1 cellular context compared by ENCODE assay signal in the genomic region with DNA sequence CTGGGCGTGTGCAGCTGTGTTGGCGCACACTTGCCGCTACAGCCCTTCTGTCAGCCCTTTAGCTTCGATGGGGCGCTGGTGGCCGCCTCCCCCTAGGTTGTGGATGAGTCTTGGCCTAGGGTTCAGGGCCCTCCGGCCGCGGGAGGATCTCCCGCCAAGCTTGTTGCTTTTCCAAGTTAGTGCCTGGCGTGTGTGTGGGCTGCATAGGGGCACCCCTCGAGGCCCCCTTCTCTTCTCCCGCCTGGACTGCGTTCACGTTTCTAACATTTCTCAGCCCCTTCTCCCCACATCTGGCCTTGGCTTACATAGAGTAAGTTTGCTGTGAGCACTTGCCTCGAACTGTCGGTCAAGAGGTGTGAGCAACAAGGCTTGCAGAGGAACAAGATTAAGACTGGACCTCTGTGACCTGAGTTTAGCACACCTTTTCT.
A peak's percentile ranks its signal among the peaks of the same experiment; 100 is the strongest.
TF ChIP-seq lines count a peak whose summit lies in the region.

No MANE protein-coding gene starts in this region.

TF ChIP-seq in K562, 482 proteins besides CTCF, POLR2A, EP300 and RAD21 (continued from another document and continues in another):
- TF ChIP-seq ZFX (CRISPR knock-in tag; IDR thresholded peaks at IDR 0.05) (peak; percentile 64), FOS (IDR thresholded peaks at IDR 0.05; ENCODE audit: extremely low read depth, insufficient read length) (no peak), ZNF76 (CRISPR knock-in tag; IDR thresholded peaks at IDR 0.05; ENCODE audit: borderline replicate concordance) (0 out of 2 replicates have a peak, but pooled peaks have one; percentile 53), NRF1 (conservative IDR thresholded peaks at IDR 0.05 in 1 of 2, IDR thresholded peaks at IDR 0.05 in 1 of 2) (peak; percentile 36 to 40), CHD1 (IDR thresholded peaks at IDR 0.05; ENCODE audit: low read length) (no peak), RUNX1 (IDR thresholded peaks at IDR 0.05; ENCODE audit: low read depth) (no peak), SREBF1 (IDR thresholded peaks at IDR 0.05; ENCODE audit: borderline replicate concordance, low read depth, low read length) (no peak), HIVEP1 (CRISPR knock-in tag; IDR thresholded peaks at IDR 0.05) (no peak), HDAC1 (IDR thresholded peaks at IDR 0.05) (no peak; a peak in 1 of 4 replicates), SREBF2 (CRISPR knock-in tag; IDR thresholded peaks at IDR 0.05) (no peak), RB1 (IDR thresholded peaks at IDR 0.05; ENCODE audit: low read depth) (no peak), SIN3B (IDR thresholded peaks at IDR 0.05; ENCODE audit: low read depth) (no peak), EP400 (IDR thresholded peaks at IDR 0.05) (no peak), CBX3 (IDR thresholded peaks at IDR 0.05; ENCODE audit: borderline replicate concordance in 1 of 2, low read length in 2 of 2) (no peak), MYBL2 (IDR thresholded peaks at IDR 0.05; ENCODE audit: low read depth) (no peak), MYBL2 (CRISPR knock-in tag; IDR thresholded peaks at IDR 0.05; ENCODE audit: borderline replicate concordance) (no peak), BHLHE40 (IDR thresholded peaks at IDR 0.05; ENCODE audit: low read length) (0 out of 2 replicates have a peak, but pooled peaks have one; percentile 2), HDAC6 (IDR thresholded peaks at IDR 0.05; ENCODE audit: low read depth, low read length) (no peak), MAFK (IDR thresholded peaks at IDR 0.05; ENCODE audit: low read length) (no peak), EWSR1 (IDR thresholded peaks at IDR 0.05; ENCODE audit: borderline replicate concordance, low read depth, partially characterized antibody) (no peak)
- TF ChIP-seq, protein P1, sequence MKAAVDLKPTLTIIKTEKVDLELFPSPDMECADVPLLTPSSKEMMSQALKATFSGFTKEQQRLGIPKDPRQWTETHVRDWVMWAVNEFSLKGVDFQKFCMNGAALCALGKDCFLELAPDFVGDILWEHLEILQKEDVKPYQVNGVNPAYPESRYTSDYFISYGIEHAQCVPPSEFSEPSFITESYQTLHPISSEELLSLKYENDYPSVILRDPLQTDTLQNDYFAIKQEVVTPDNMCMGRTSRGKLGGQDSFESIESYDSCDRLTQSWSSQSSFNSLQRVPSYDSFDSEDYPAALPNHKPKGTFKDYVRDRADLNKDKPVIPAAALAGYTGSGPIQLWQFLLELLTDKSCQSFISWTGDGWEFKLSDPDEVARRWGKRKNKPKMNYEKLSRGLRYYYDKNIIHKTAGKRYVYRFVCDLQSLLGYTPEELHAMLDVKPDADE (conservative IDR thresholded peaks at IDR 0.05; ENCODE audit: control insufficient read depth, low read depth, low read length) = no peak
- TF ChIP-seq, protein P2, sequence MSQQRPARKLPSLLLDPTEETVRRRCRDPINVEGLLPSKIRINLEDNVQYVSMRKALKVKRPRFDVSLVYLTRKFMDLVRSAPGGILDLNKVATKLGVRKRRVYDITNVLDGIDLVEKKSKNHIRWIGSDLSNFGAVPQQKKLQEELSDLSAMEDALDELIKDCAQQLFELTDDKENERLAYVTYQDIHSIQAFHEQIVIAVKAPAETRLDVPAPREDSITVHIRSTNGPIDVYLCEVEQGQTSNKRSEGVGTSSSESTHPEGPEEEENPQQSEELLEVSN (IDR thresholded peaks at IDR 0.05; ENCODE audit: borderline replicate concordance in 1 of 2, extremely low read depth in 1 of 2, insufficient read depth in 1 of 2, insufficient read length in 1 of 2, low read depth in 1 of 2, low read length in 1 of 2, poor library complexity in 1 of 2, severe bottlenecking in 1 of 2) = peak in 1 of 2 experiments; percentile 59
- TF ChIP-seq, protein P3, sequence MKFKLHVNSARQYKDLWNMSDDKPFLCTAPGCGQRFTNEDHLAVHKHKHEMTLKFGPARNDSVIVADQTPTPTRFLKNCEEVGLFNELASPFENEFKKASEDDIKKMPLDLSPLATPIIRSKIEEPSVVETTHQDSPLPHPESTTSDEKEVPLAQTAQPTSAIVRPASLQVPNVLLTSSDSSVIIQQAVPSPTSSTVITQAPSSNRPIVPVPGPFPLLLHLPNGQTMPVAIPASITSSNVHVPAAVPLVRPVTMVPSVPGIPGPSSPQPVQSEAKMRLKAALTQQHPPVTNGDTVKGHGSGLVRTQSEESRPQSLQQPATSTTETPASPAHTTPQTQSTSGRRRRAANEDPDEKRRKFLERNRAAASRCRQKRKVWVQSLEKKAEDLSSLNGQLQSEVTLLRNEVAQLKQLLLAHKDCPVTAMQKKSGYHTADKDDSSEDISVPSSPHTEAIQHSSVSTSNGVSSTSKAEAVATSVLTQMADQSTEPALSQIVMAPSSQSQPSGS (CRISPR knock-in tag; IDR thresholded peaks at IDR 0.05) = no peak
- TF ChIP-seq, protein P4, sequence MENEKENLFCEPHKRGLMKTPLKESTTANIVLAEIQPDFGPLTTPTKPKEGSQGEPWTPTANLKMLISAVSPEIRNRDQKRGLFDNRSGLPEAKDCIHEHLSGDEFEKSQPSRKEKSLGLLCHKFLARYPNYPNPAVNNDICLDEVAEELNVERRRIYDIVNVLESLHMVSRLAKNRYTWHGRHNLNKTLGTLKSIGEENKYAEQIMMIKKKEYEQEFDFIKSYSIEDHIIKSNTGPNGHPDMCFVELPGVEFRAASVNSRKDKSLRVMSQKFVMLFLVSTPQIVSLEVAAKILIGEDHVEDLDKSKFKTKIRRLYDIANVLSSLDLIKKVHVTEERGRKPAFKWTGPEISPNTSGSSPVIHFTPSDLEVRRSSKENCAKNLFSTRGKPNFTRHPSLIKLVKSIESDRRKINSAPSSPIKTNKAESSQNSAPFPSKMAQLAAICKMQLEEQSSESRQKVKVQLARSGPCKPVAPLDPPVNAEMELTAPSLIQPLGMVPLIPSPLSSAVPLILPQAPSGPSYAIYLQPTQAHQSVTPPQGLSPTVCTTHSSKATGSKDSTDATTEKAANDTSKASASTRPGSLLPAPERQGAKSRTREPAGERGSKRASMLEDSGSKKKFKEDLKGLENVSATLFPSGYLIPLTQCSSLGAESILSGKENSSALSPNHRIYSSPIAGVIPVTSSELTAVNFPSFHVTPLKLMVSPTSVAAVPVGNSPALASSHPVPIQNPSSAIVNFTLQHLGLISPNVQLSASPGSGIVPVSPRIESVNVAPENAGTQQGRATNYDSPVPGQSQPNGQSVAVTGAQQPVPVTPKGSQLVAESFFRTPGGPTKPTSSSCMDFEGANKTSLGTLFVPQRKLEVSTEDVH (IDR thresholded peaks at IDR 0.05; ENCODE audit: low read depth, partially characterized antibody) = no peak
- TF ChIP-seq, protein P5, sequence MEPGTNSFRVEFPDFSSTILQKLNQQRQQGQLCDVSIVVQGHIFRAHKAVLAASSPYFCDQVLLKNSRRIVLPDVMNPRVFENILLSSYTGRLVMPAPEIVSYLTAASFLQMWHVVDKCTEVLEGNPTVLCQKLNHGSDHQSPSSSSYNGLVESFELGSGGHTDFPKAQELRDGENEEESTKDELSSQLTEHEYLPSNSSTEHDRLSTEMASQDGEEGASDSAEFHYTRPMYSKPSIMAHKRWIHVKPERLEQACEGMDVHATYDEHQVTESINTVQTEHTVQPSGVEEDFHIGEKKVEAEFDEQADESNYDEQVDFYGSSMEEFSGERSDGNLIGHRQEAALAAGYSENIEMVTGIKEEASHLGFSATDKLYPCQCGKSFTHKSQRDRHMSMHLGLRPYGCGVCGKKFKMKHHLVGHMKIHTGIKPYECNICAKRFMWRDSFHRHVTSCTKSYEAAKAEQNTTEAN (CRISPR knock-in tag; IDR thresholded peaks at IDR 0.05) = no peak
- TF ChIP-seq, protein P6, sequence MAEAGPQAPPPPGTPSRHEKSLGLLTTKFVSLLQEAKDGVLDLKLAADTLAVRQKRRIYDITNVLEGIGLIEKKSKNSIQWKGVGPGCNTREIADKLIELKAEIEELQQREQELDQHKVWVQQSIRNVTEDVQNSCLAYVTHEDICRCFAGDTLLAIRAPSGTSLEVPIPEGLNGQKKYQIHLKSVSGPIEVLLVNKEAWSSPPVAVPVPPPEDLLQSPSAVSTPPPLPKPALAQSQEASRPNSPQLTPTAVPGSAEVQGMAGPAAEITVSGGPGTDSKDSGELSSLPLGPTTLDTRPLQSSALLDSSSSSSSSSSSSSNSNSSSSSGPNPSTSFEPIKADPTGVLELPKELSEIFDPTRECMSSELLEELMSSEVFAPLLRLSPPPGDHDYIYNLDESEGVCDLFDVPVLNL (CRISPR knock-in tag; IDR thresholded peaks at IDR 0.05; ENCODE audit: low read depth) = 0 out of 2 replicates have a peak, but pooled peaks have one; percentile 9
- TF ChIP-seq, protein P7, sequence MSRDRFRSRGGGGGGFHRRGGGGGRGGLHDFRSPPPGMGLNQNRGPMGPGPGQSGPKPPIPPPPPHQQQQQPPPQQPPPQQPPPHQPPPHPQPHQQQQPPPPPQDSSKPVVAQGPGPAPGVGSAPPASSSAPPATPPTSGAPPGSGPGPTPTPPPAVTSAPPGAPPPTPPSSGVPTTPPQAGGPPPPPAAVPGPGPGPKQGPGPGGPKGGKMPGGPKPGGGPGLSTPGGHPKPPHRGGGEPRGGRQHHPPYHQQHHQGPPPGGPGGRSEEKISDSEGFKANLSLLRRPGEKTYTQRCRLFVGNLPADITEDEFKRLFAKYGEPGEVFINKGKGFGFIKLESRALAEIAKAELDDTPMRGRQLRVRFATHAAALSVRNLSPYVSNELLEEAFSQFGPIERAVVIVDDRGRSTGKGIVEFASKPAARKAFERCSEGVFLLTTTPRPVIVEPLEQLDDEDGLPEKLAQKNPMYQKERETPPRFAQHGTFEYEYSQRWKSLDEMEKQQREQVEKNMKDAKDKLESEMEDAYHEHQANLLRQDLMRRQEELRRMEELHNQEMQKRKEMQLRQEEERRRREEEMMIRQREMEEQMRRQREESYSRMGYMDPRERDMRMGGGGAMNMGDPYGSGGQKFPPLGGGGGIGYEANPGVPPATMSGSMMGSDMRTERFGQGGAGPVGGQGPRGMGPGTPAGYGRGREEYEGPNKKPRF (IDR thresholded peaks at IDR 0.05; ENCODE audit: low read depth, low read length) = no peak
- TF ChIP-seq, protein P8, sequence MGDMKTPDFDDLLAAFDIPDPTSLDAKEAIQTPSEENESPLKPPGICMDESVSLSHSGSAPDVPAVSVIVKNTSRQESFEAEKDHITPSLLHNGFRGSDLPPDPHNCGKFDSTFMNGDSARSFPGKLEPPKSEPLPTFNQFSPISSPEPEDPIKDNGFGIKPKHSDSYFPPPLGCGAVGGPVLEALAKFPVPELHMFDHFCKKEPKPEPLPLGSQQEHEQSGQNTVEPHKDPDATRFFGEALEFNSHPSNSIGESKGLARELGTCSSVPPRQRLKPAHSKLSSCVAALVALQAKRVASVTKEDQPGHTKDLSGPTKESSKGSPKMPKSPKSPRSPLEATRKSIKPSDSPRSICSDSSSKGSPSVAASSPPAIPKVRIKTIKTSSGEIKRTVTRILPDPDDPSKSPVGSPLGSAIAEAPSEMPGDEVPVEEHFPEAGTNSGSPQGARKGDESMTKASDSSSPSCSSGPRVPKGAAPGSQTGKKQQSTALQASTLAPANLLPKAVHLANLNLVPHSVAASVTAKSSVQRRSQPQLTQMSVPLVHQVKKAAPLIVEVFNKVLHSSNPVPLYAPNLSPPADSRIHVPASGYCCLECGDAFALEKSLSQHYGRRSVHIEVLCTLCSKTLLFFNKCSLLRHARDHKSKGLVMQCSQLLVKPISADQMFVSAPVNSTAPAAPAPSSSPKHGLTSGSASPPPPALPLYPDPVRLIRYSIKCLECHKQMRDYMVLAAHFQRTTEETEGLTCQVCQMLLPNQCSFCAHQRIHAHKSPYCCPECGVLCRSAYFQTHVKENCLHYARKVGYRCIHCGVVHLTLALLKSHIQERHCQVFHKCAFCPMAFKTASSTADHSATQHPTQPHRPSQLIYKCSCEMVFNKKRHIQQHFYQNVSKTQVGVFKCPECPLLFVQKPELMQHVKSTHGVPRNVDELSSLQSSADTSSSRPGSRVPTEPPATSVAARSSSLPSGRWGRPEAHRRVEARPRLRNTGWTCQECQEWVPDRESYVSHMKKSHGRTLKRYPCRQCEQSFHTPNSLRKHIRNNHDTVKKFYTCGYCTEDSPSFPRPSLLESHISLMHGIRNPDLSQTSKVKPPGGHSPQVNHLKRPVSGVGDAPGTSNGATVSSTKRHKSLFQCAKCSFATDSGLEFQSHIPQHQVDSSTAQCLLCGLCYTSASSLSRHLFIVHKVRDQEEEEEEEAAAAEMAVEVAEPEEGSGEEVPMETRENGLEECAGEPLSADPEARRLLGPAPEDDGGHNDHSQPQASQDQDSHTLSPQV (IDR thresholded peaks at IDR 0.05) = 0 out of 2 replicates have a peak, but pooled peaks have one; percentile 16
